In the genomic region with DNA sequence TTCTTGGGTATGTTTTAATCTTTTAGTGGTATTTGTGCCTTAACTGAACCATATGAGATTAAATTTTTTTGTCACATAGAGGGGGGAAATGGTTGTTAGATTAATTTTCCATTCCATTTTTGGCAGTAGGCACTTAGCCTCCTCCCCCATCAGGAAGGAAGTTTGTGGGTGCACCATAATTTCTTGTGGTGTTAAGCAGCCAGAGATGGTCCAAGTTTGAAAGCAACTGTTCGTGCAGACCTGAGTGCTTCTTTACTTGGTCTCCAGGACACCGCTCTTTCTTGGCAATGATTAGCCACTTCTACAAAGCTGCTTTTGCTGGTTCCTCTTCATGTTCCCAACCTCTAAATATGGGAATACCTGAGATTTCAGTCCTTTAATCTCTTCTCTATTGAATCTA, we compare ENCODE assay signal across 14 cellular contexts.
DNase-seq lines count a peak whose midpoint lies in the region; ATAC-seq and FAIRE-seq lines count a peak whose summit lies in the region.
"Had no signal": no experiment of that assay in that cellular context is flagged by ENCODE, and none has a peak within 500 bp of the region (broad histone marks: within the 10 kb centered on the region; RNA-seq: fewer than 3 reads in every experiment).

No MANE protein-coding gene starts in this region.

- H3K36me3 ChIP-seq in small intestine (ENCODE audit: control insufficient read depth in 2 of 2, insufficient read depth in 2 of 2, low read length in 2 of 2) = no peaks in the 10 kb centered on the region
- H3K36me3 ChIP-seq: upper lobe of left lung had no signal

- FAIRE-seq in small intestine (lab: Jason Lieb, UNC) = no peak

- no peaks in the 10 kb centered on the region for H3K27me3 ChIP-seq in small intestine (ENCODE audit: control insufficient read depth in 2 of 2, insufficient read depth in 2 of 2, low read length in 2 of 2)
- H3K27me3 ChIP-seq: upper lobe of left lung had no signal

- DNase-seq in activated T-cell treated with anti-CD3 and anti-CD28 coated beads for 4 hours = peak; percentile 10
- no peak for DNase-seq in activated T-cell treated with anti-CD3 and anti-CD28 coated beads, Interleukin-2, amount 50 U/mL, for 48 hours
- DNase-seq in T-helper 2 cell treated with Interferon-gamma antibody and Interleukin-4, amounts not matched to agents 5 μg/mL and 100 μg/mL, for 36 hours (ENCODE audit: low spot score) = peak; percentile 25
- DNase-seq in small intestine = peak; percentile 31
- DNase-seq in LoVo (ENCODE audit: low spot score) = no peak
- DNase-seq in kidney tubule cell (ENCODE audit: low spot score) = no peak
- DNase-seq: dermis blood vessel endothelial cell, NCI-H1048, SW 1271, upper lobe of left lung had no signal

- 55 to 80% (median 63%) methylated on average over 2 of the region's 2 CpGs for WGBS in small intestine, 3 donors

- peak overlapping the region; percentile 50 for H3K4me3 Mint-ChIP-seq in T-helper 2 cell treated with Interferon-gamma antibody and Interleukin-4, amounts not matched to agents 5 μg/mL and 100 μg/mL, for 36 hours

- peak; percentile 73 for ATAC-seq in HG03135 (IDR thresholded peaks at IDR 0.05; ENCODE audit: unreplicated experiment)
- ATAC-seq in GM19455 (IDR thresholded peaks at IDR 0.05; ENCODE audit: unreplicated experiment) = no peak

- H3K4me3 ChIP-seq in small intestine (ENCODE audit: low read depth in 1 of 2, low read length in 2 of 2) = no peak overlapping the region
- H3K4me3 ChIP-seq: lung, upper lobe of left lung had no signal

- no peaks in the 10 kb centered on the region for H3K27me3 Mint-ChIP-seq in T-helper 2 cell treated with Interferon-gamma antibody and Interleukin-4, amounts not matched to agents 5 μg/mL and 100 μg/mL, for 36 hours (ENCODE audit: low read depth)

- H3K36me3 Mint-ChIP-seq in T-helper 2 cell treated with Interferon-gamma antibody and Interleukin-4, amounts not matched to agents 5 μg/mL and 100 μg/mL, for 36 hours (ENCODE audit: low read depth) = peaks cover 18% of the 10 kb centered on the region

- peaks cover 28% of the 10 kb centered on the region for H3K9me3 Mint-ChIP-seq in T-helper 2 cell treated with Interferon-gamma antibody and Interleukin-4, amounts not matched to agents 5 μg/mL and 100 μg/mL, for 36 hours

- H3K4me1 Mint-ChIP-seq in T-helper 2 cell treated with Interferon-gamma antibody and Interleukin-4, amounts not matched to agents 5 μg/mL and 100 μg/mL, for 36 hours (ENCODE audit: low read depth) = peaks cover 57% of the 10 kb centered on the region

- no peak overlapping the region for H3K27ac ChIP-seq in small intestine (ENCODE audit: low read depth in 1 of 2, low read length in 1 of 2)
- H3K27ac ChIP-seq: upper lobe of left lung had no signal

- H3K27ac Mint-ChIP-seq in T-helper 2 cell treated with Interferon-gamma antibody and Interleukin-4, amounts not matched to agents 5 μg/mL and 100 μg/mL, for 36 hours = peak overlapping the region; percentile 74
- H3K27ac Mint-ChIP-seq: progenitor cell of endocrine pancreas had no signal

- no peaks in the 10 kb centered on the region for H3K9me3 ChIP-seq in small intestine (ENCODE audit: control insufficient read depth, low read depth)
- H3K9me3 ChIP-seq: upper lobe of left lung had no signal

- no peaks in the 10 kb centered on the region for H3K4me1 ChIP-seq in small intestine (ENCODE audit: control insufficient read depth in 2 of 2, insufficient read depth in 1 of 2, low read depth in 1 of 2, low read length in 1 of 2)

Comparison
In these comparisons a context has a peak if more than half of its experiments do, and no peak if none do; other contexts are left out.
1. DNase-seq: peak in activated T-cell treated with anti-CD3 and anti-CD28 coated beads for 4 hours (single experiment), T-helper 2 cell treated with Interferon-gamma antibody and Interleukin-4, amounts not matched to agents 5 μg/mL and 100 μg/mL, for 36 hours (single experiment) and small intestine (single experiment); none in activated T-cell treated with anti-CD3 and anti-CD28 coated beads, Interleukin-2, amount 50 U/mL, for 48 hours (0 of 2), LoVo (single experiment) and kidney tubule cell (single experiment).